In genomic region chr9:134357631-134358025, GRCh38 we compare ENCODE assay signal across 20 cellular contexts. TPM values are rescaled to one million over a fixed set of nuclear protein-coding genes. Genes with fewer than 3 reads are reported as not detected.
A peak's percentile ranks its signal among the peaks of the same experiment; 100 is the strongest.
DNase-seq lines count a peak whose midpoint lies in the region; ATAC-seq, FAIRE-seq and TF ChIP-seq lines count a peak whose summit lies in the region.
"Had no signal": no experiment of that assay in that cellular context is flagged by ENCODE, and none has a peak within 500 bp of the region (broad histone marks: within the 10 kb centered on the region; RNA-seq: fewer than 3 reads in every experiment).

No MANE protein-coding gene starts in this region.

- H2AFZ ChIP-seq in HepG2 (ENCODE audit: low read length), result no peak overlapping the region

- H3K27ac ChIP-seq in HepG2 (ENCODE audit: extremely low read length, insufficient read depth, low read length) (no peak overlapping the region), stomach smooth muscle (ENCODE audit: low read length) (peak overlapping the region; percentile 31), ovary (no peak overlapping the region)

- ATAC-seq in HepG2, result no peak
- ATAC-seq: HCT116; stimulated activated memory B cell treated with anti-CD40 and anti-IgM and Interleukin-4, amounts not matched to agents 10 μg/mL and 1 μg/mL and 100 μg/mL, for 72 hours had no signal

- peaks cover 42% of the 10 kb centered on the region for H3K4me1 Mint-ChIP-seq in MCF 10A (ENCODE audit: insufficient read depth, unreplicated experiment)
- H3K4me1 Mint-ChIP-seq: stimulated activated memory B cell treated with anti-CD40 and anti-IgM and Interleukin-4, amounts not matched to agents 10 μg/mL and 1 μg/mL and 100 μg/mL, for 72 hours had no signal

- intact Hi-C loops in MCF 10A (cut with micrococcal nuclease) (loop anchor here (2.0 to 5.0 kb wide), 2 partner anchors 31 to 85 kb away; partner anchors contain the start of gene RXRA), HepG2 (cut with micrococcal nuclease; ENCODE audit: unreplicated experiment) (no loop called here), ovary (cut with DNase I) (no loop called here)

- H3K79me2 ChIP-seq in HepG2 (ENCODE audit: insufficient read depth, low read length), result peaks cover 72% of the 10 kb centered on the region

- no peaks in the 10 kb centered on the region for H3K27me3 Mint-ChIP-seq in MCF 10A (ENCODE audit: insufficient read depth, unreplicated experiment)
- H3K27me3 Mint-ChIP-seq: stimulated activated memory B cell treated with anti-CD40 and anti-IgM and Interleukin-4, amounts not matched to agents 10 μg/mL and 1 μg/mL and 100 μg/mL, for 72 hours had no signal

- peaks cover 65% of the 10 kb centered on the region for H3K4me1 ChIP-seq in HepG2 (ENCODE audit: insufficient read depth, low read length)
- peaks cover 90% of the 10 kb centered on the region for H3K4me1 ChIP-seq in stomach smooth muscle (ENCODE audit: control insufficient read depth, insufficient read depth, low read length)
- H3K4me1 ChIP-seq in ovary (ENCODE audit: insufficient read depth), result peaks cover 17% of the 10 kb centered on the region

- TF ChIP-seq POLR2A in HepG2 (IDR thresholded peaks at IDR 0.05; ENCODE audit: insufficient read depth in 1 of 2, low read depth in 2 of 2, low read length in 2 of 2) (no peak), ovary (IDR thresholded peaks at IDR 0.05) (no peak)

- in situ Hi-C loops in HepG2 (cut with HindIII; ENCODE audit: extremely low pct_ligation_motif_present, low pct_unique_long_range_greater_than_20kb), result no loop called here

- H3K27me3 ChIP-seq in HepG2 (ENCODE audit: control insufficient read depth in 1 of 2, insufficient read depth in 2 of 2, low read length in 2 of 2) (no peaks in the 10 kb centered on the region), stomach smooth muscle (ENCODE audit: control insufficient read depth in 1 of 2, insufficient read depth in 2 of 2, low read length in 2 of 2) (no peaks in the 10 kb centered on the region), ovary (no peaks in the 10 kb centered on the region)
- H3K27me3 ChIP-seq: adrenal gland, uterus had no signal

- no peak overlapping the region for H3K4me2 ChIP-seq in HepG2 (ENCODE audit: low read depth, low read length)

- no peaks in the 10 kb centered on the region for H3K9me3 Mint-ChIP-seq in MCF 10A (ENCODE audit: unreplicated experiment)
- H3K9me3 Mint-ChIP-seq: stimulated activated memory B cell treated with anti-CD40 and anti-IgM and Interleukin-4, amounts not matched to agents 10 μg/mL and 1 μg/mL and 100 μg/mL, for 72 hours had no signal

- DNase-seq in GF-D8 (lab: John Stamatoyannopoulos, UW), result peak; percentile 70
- peak; percentile 90 for DNase-seq in MCF 10A (ENCODE audit: unreplicated experiment)
- DNase-seq in HepG2 (ENCODE audit: low spot score), result no peak
- no peak for DNase-seq in KG1 (lab: John Stamatoyannopoulos, UW)
- no peak for DNase-seq in HK-2 (ENCODE audit: unreplicated experiment)
- no peak for DNase-seq in globus pallidus (ENCODE audit: low spot score)
- no peak for DNase-seq in ovary
- DNase-seq: activated CD4-positive, CD25-positive, alpha-beta regulatory T cell treated with anti-CD3 and anti-CD28 coated beads, Interleukin-2, amount 50 U/mL, for 72 hours; activated effector memory CD4-positive, alpha-beta T cell treated with Interleukin-2 at 50 U/mL for 16 hours; left ventricle myocardium superior; NCI-H187 treated with DMSO at 0.1 percent for 48 hours; posterior cingulate gyrus; Right ventricle myocardium superior; stimulated activated CD4-positive, alpha-beta T cell treated with anti-CD3 and anti-CD28 coated beads, Interleukin-12 subunit alpha, Interleukin-12 subunit beta, amount 100 ng/mL, for 4 hours had no signal

- POLR2A ChIA-PET in MCF 10A (lab: Yijun Ruan, JAX), result interaction anchor here (1.4 to 5.8 kb wide), 6 partner anchors 14 to 75 kb away, joined by 4 to 56 read pairs (median 6); no protein-coding TSS in a partner anchor
- POLR2A ChIA-PET in HepG2 (lab: Yijun Ruan, JAX), result no interaction called here

- TF ChIP-seq EP300 in HepG2 (IDR thresholded peaks at IDR 0.05; ENCODE audit: low read depth in 2 of 2, low read length in 2 of 2), result no peak
- TF ChIP-seq EP300 in HepG2 (CRISPR knock-in tag; IDR thresholded peaks at IDR 0.05; ENCODE audit: borderline replicate concordance), result no peak
- TF ChIP-seq EP300 in ovary (IDR thresholded peaks at IDR 0.05), result no peak

- H3K4me3 Mint-ChIP-seq in MCF 10A (ENCODE audit: unreplicated experiment), result peak overlapping the region; percentile 48
- H3K4me3 Mint-ChIP-seq: stimulated activated memory B cell treated with anti-CD40 and anti-IgM and Interleukin-4, amounts not matched to agents 10 μg/mL and 1 μg/mL and 100 μg/mL, for 72 hours had no signal

- no peak for TF ChIP-seq CTCF in MCF 10A (IDR thresholded peaks at IDR 0.05; ENCODE audit: unreplicated experiment)
- no peak for TF ChIP-seq CTCF in HepG2 (CRISPR knock-in tag; IDR thresholded peaks at IDR 0.05)
- no peak for TF ChIP-seq CTCF in ovary (IDR thresholded peaks at IDR 0.05)

- peak overlapping the region; percentile 95 for H3K27ac Mint-ChIP-seq in MCF 10A (ENCODE audit: low read depth, unreplicated experiment)
- H3K27ac Mint-ChIP-seq: stimulated activated memory B cell treated with anti-CD40 and anti-IgM and Interleukin-4, amounts not matched to agents 10 μg/mL and 1 μg/mL and 100 μg/mL, for 72 hours had no signal

- CTCF ChIA-PET in MCF 10A (lab: Yijun Ruan, JAX) (no interaction called here), HepG2 (lab: Yijun Ruan, JAX; ENCODE audit: low intra/inter-chr PET ratio, low total read pairs) (no interaction called here)

- WGBS in HepG2 (ENCODE audit: low lambda C conversion rate), result 84% methylated on average over 9 of the region's 9 CpGs
- 80 to 88% (median 83%) methylated on average over 9 of the region's 9 CpGs for WGBS in ovary, 3 donors

- H3K9ac ChIP-seq in HepG2 (ENCODE audit: insufficient read depth, low read depth, low read length) (no peak overlapping the region), stomach smooth muscle (ENCODE audit: low read length in 2 of 2) (no peak overlapping the region)

- H3K9me3 ChIP-seq in HepG2 (ENCODE audit: low read length), result no peaks in the 10 kb centered on the region
- H3K9me3 ChIP-seq in stomach smooth muscle (ENCODE audit: control insufficient read depth in 2 of 2, low read length in 2 of 2), result no peaks in the 10 kb centered on the region
- H3K9me3 ChIP-seq in ovary, result no peaks in the 10 kb centered on the region
- H3K9me3 ChIP-seq: adrenal gland, uterus had no signal

- peaks cover 6% of the 10 kb centered on the region for H3K36me3 Mint-ChIP-seq in MCF 10A (ENCODE audit: insufficient read depth, unreplicated experiment)
- H3K36me3 Mint-ChIP-seq: stimulated activated memory B cell treated with anti-CD40 and anti-IgM and Interleukin-4, amounts not matched to agents 10 μg/mL and 1 μg/mL and 100 μg/mL, for 72 hours had no signal

- TF ChIP-seq RAD21 in HepG2 (CRISPR knock-in tag; IDR thresholded peaks at IDR 0.05), result no peak

- peaks cover 74% of the 10 kb centered on the region for H4K20me1 ChIP-seq in HepG2 (ENCODE audit: insufficient read depth, low read length)

- no peaks in the 10 kb centered on the region for H3K36me3 ChIP-seq in HepG2 (replicated peaks in 1 of 2; ENCODE audit: control insufficient read depth in 1 of 2, insufficient read depth in 2 of 2, low read length in 2 of 2)
- H3K36me3 ChIP-seq in stomach smooth muscle (ENCODE audit: control insufficient read depth in 2 of 2, insufficient read depth in 2 of 2, low read length in 2 of 2), result no peaks in the 10 kb centered on the region
- H3K36me3 ChIP-seq in ovary, result no peaks in the 10 kb centered on the region
- H3K36me3 ChIP-seq: adrenal gland, uterus had no signal

- H3K4me3 ChIP-seq in HepG2 (replicated peaks in 1 of 3; ENCODE audit: insufficient read depth in 1 of 3, low read depth in 2 of 3, low read length in 3 of 3) (no peak overlapping the region), stomach smooth muscle (ENCODE audit: low read length in 2 of 2) (no peak overlapping the region), ovary (no peak overlapping the region)
- H3K4me3 ChIP-seq: adrenal gland, uterus had no signal

- no peak for FAIRE-seq in HepG2 (lab: Jason Lieb, UNC)
- FAIRE-seq: endometrium had no signal

- no TSS peak for BruUV-seq in MCF 10A (replicated peaks; lab: Mats Ljungman, UMichigan)
- BruUV-seq in HepG2 (replicated peaks; lab: Mats Ljungman, UMichigan), result no TSS peak

TF ChIP-seq in HepG2, 621 proteins besides CTCF, POLR2A, EP300 and RAD21 (continues in another document):
- TF ChIP-seq RORA (CRISPR knock-in tag; IDR thresholded peaks at IDR 0.05) (no peak), ZNF569 (CRISPR knock-in tag; IDR thresholded peaks at IDR 0.05; ENCODE audit: borderline replicate concordance) (no peak), ZNF7 (CRISPR knock-in tag; IDR thresholded peaks at IDR 0.05) (no peak), MBNL3 (CRISPR knock-in tag; conservative IDR thresholded peaks at IDR 0.05) (no peak)

RNA-seq across cellular contexts. Expression of gene RXRA, which starts 31.4 kb away (rescaled TPM):
- total RNA-seq in MCF 10A (2022) (57.7 and 65.5 TPM in 2 replicates), HepG2 (2016; rRNA removed; fragmentation: Illumina TruSeq; extraction: Trizol) (19.2 and 29.2 TPM in 2 replicates), ovary (10 to 100 TPM; 23.0 to 82.2 (median 71.8) TPM)
- total RNA-seq in HepG2 (2016; cell fraction: cytosol; rRNA removed; fragmentation: Illumina TruSeq; extraction: Trizol; ENCODE audit: low read depth), result 24.1 and 24.5 TPM in 2 replicates
- total RNA-seq in HepG2 (2016; cell fraction: insoluble cytoplasmic fraction; rRNA removed; fragmentation: Illumina TruSeq; extraction: Trizol), result 16.2 and 29.2 TPM in 2 replicates
- total RNA-seq in HepG2 (2016; cell fraction: membrane; rRNA removed; fragmentation: Illumina TruSeq; extraction: Trizol), result 50.6 and 51.0 TPM in 2 replicates
- total RNA-seq in HepG2 (2016; cell fraction: nucleus; rRNA removed; fragmentation: Illumina TruSeq; extraction: Trizol), result 14.5 and 14.9 TPM in 2 replicates
- polyA plus RNA-seq in HepG2 (2011; rRNA removed) (18.9 and 23.8 TPM in 2 replicates), ovary (10 to 100 TPM; 12.4 to 53.2 TPM)
- polyA plus RNA-seq in HepG2 (2011; cell fraction: cytosol; rRNA removed), result 20.3 and 28.6 TPM in 2 replicates
- polyA plus RNA-seq in HepG2 (2011; cell fraction: nucleus; rRNA removed), result 25.5 and 28.6 TPM in 2 replicates
- polyA plus RNA-seq in HepG2 (2012), result 42.6 and 48.4 TPM in 2 replicates
- 68.3 and 74.3 TPM in 2 replicates for polyA plus RNA-seq in HepG2 (2016; cell fraction: cytosol; fragmentation: Illumina TruSeq; extraction: Trizol; ENCODE audit: low read depth)
- polyA plus RNA-seq in HepG2 (2016; cell fraction: insoluble cytoplasmic fraction; fragmentation: Illumina TruSeq; extraction: Trizol; ENCODE audit: low read depth), result 28.2 and 39.1 TPM in 2 replicates
- 81.0 and 95.6 TPM in 2 replicates for polyA plus RNA-seq in HepG2 (2016; cell fraction: membrane; fragmentation: Illumina TruSeq; extraction: Trizol; ENCODE audit: low read depth)
- polyA plus RNA-seq in HepG2 (2016; cell fraction: nucleus; fragmentation: Illumina TruSeq; extraction: Trizol; ENCODE audit: insufficient read depth, low read depth), result 27.8 and 30.7 TPM in 2 replicates
- 26.4 and 69.1 TPM in 2 replicates for polyA minus RNA-seq in HepG2 (2011; rRNA and poly(A)+ RNA removed; ENCODE audit: low replicate concordance)
- polyA minus RNA-seq in HepG2 (2011; cell fraction: cytosol; rRNA and poly(A)+ RNA removed), result 27.2 and 30.5 TPM in 2 replicates
- 13.6 and 15.8 TPM in 2 replicates for polyA minus RNA-seq in HepG2 (2011; cell fraction: nucleus; rRNA and poly(A)+ RNA removed)

Comparison
In these comparisons a context has a peak if more than half of its experiments do, and no peak if none do; other contexts are left out.
1. DNase-seq: peak in GF-D8 (single experiment) and MCF 10A (single experiment); none in HepG2 (single experiment), KG1 (single experiment), HK-2 (single experiment), globus pallidus (single experiment) and ovary (0 of 5).